1 cellular context compared by ENCODE assay signal in genomic region chr11:112581747-112582146, GRCh38.
TF ChIP-seq lines count a peak whose summit lies in the region.

No MANE protein-coding gene starts in this region.

TF ChIP-seq in HepG2, 621 proteins besides CTCF, POLR2A, EP300 and RAD21:
- TF ChIP-seq SETDB1 (CRISPR knock-in tag; IDR thresholded peaks at IDR 0.05; ENCODE audit: borderline replicate concordance) = no peak
- no peak for TF ChIP-seq GLI4 (CRISPR knock-in tag; IDR thresholded peaks at IDR 0.05; ENCODE audit: borderline replicate concordance)
- no peak for TF ChIP-seq FLYWCH1 (CRISPR knock-in tag; IDR thresholded peaks at IDR 0.05)
- no peak for TF ChIP-seq HNRNPUL1 (IDR thresholded peaks at IDR 0.05; ENCODE audit: low read depth, low read length)
- TF ChIP-seq ZBTB3 (CRISPR knock-in tag; IDR thresholded peaks at IDR 0.05; ENCODE audit: borderline replicate concordance, low read depth) = no peak
- TF ChIP-seq ZBTB49 (CRISPR knock-in tag; IDR thresholded peaks at IDR 0.05; ENCODE audit: borderline replicate concordance) = no peak
- TF ChIP-seq SIN3B (IDR thresholded peaks at IDR 0.05; ENCODE audit: low read length) = no peak
- TF ChIP-seq DDIT3 (CRISPR knock-in tag; IDR thresholded peaks at IDR 0.05) = no peak
- no peak for TF ChIP-seq ZBTB10 (CRISPR knock-in tag; IDR thresholded peaks at IDR 0.05; ENCODE audit: borderline replicate concordance)
- TF ChIP-seq TFDP1 (CRISPR knock-in tag; IDR thresholded peaks at IDR 0.05; ENCODE audit: borderline replicate concordance) = no peak
- TF ChIP-seq KLF6 (CRISPR knock-in tag; IDR thresholded peaks at IDR 0.05) = no peak
- TF ChIP-seq ZNF687 (CRISPR knock-in tag; IDR thresholded peaks at IDR 0.05) = no peak
- no peak for TF ChIP-seq GFI1 (CRISPR knock-in tag; IDR thresholded peaks at IDR 0.05; ENCODE audit: borderline replicate concordance)
- no peak for TF ChIP-seq POLR2AphosphoS2 (IDR thresholded peaks at IDR 0.05; ENCODE audit: low read depth, low read length)
- no peak for TF ChIP-seq ZNF569 (CRISPR knock-in tag; IDR thresholded peaks at IDR 0.05; ENCODE audit: borderline replicate concordance)
- TF ChIP-seq DPF2 (CRISPR knock-in tag; IDR thresholded peaks at IDR 0.05; ENCODE audit: borderline replicate concordance, low read depth) = no peak
